ENCODE assay signal across 12 cellular contexts in genomic region chr11:189200-189783, GRCh38. TPM values are rescaled to one million over a fixed set of nuclear protein-coding genes. Genes with fewer than 3 reads are reported as not detected.
DNase-seq lines count a peak whose midpoint lies in the region; ATAC-seq and TF ChIP-seq lines count a peak whose summit lies in the region.
"Not testable (repeated sequence)": the region's sequence is repeated elsewhere in the genome, so short reads cannot be mapped to it uniquely, and the experiment has no call there.
"Had no signal": no experiment of that assay in that cellular context is flagged by ENCODE, and none has a peak within 500 bp of the region (broad histone marks: within the 10 kb centered on the region; RNA-seq: fewer than 3 reads in every experiment).

No MANE protein-coding gene starts in this region.

- intact Hi-C loops in activated CD4-positive, alpha-beta T cell treated with anti-CD3 and anti-CD28 coated beads for 36 hours (cut with DNase I, micrococcal nuclease); right cardiac atrium (cut with DNase I); ovary (cut with DNase I); aorta (cut with DNase I): not testable (repeated sequence)

- not testable (repeated sequence) for H3K4me3 ChIP-seq in GM12864 (ENCODE audit: low read depth, low read length); right cardiac atrium (ENCODE audit: low read length); ovary; aorta (ENCODE audit: low read length in 2 of 2)

- H3K4me1 Mint-ChIP-seq in activated CD4-positive, alpha-beta T cell treated with anti-CD3 and anti-CD28 coated beads for 36 hours = peaks cover 12% of the 10 kb centered on the region

- TF ChIP-seq EP300 in ovary (IDR thresholded peaks at IDR 0.05) = not testable (repeated sequence)

- POLR2A ChIA-PET in activated CD4-positive, alpha-beta T cell treated with anti-CD3 and anti-CD28 coated beads for 36 hours (lab: Charles Lee) = interaction anchor here (0.7 kb wide), 1 partner anchor 18 kb away, joined by 5 read pairs; the partner anchor contains the start of genes BET1L and RIC8A

- not testable (repeated sequence) for DNase-seq in GM12864 (ENCODE audit: low read depth)
- peak; percentile 15 for DNase-seq in activated CD4-positive, alpha-beta T cell treated with anti-CD3 and anti-CD28 coated beads for 36 hours
- peak; percentile 26 for DNase-seq in cerebellar cortex (ENCODE audit: low spot score)
- peak; percentile 15 to 65 (median 61) for DNase-seq in right cardiac atrium
- peak in 3 of 5 donors; percentile 13 to 50 (median 18) for DNase-seq in ovary
- peak; percentile 42 to 57 for DNase-seq in aorta

- not testable (repeated sequence) for H3K9me3 Mint-ChIP-seq in activated CD4-positive, alpha-beta T cell treated with anti-CD3 and anti-CD28 coated beads for 36 hours (ENCODE audit: low read depth)

- H3K27ac ChIP-seq in right cardiac atrium (ENCODE audit: low read length); ovary; aorta (ENCODE audit: low read depth in 1 of 2, low read length in 2 of 2): not testable (repeated sequence)

- H3K27me3 Mint-ChIP-seq in activated CD4-positive, alpha-beta T cell treated with anti-CD3 and anti-CD28 coated beads for 36 hours = not testable (repeated sequence)

- 83% methylated on average over 38 of the region's 55 CpGs for WGBS in right cardiac atrium
- WGBS in ovary, 3 donors = 82 to 83% (median 83%) methylated on average over 40 to 51 of the region's 55 CpGs
- WGBS in aorta, 2 donors = 75 to 79% methylated on average over 37 to 41 of the region's 55 CpGs

- H3K36me3 Mint-ChIP-seq in activated CD4-positive, alpha-beta T cell treated with anti-CD3 and anti-CD28 coated beads for 36 hours (ENCODE audit: low read depth) = not testable (repeated sequence)

- not testable (repeated sequence) for H3K9me3 ChIP-seq in right cardiac atrium (ENCODE audit: control insufficient read depth, low read length); ovary; aorta (ENCODE audit: control insufficient read depth, low read length)

- CTCF ChIA-PET in activated CD4-positive, alpha-beta T cell treated with anti-CD3 and anti-CD28 coated beads for 36 hours (lab: Charles Lee) = not testable (repeated sequence)

- TF ChIP-seq CTCF in GM12864 (IDR thresholded peaks at IDR 0.05; ENCODE audit: low read depth, low read length, missing control alignments) = peak; percentile 11
- not testable (repeated sequence) for TF ChIP-seq CTCF in ovary (IDR thresholded peaks at IDR 0.05)

- H3K27ac Mint-ChIP-seq in activated CD4-positive, alpha-beta T cell treated with anti-CD3 and anti-CD28 coated beads for 36 hours = not testable (repeated sequence)

- TF ChIP-seq POLR2A in ovary (IDR thresholded peaks at IDR 0.05) = not testable (repeated sequence)

- not testable (repeated sequence) for H3K4me3 Mint-ChIP-seq in activated CD4-positive, alpha-beta T cell treated with anti-CD3 and anti-CD28 coated beads for 36 hours

- peak; percentile 9 for ATAC-seq in GM21526 (IDR thresholded peaks at IDR 0.05; ENCODE audit: low FRiP score, unreplicated experiment)
- peak; percentile 2 for ATAC-seq in HG03175 (IDR thresholded peaks at IDR 0.05; ENCODE audit: unreplicated experiment)
- ATAC-seq in activated CD4-positive, alpha-beta T cell treated with anti-CD3 and anti-CD28 coated beads for 36 hours = not testable (repeated sequence)
- peak; percentile 73 to 79 for ATAC-seq in right cardiac atrium
- peak; percentile 80 for ATAC-seq in aorta (ENCODE audit: low FRiP score)

- H3K4me1 ChIP-seq in right cardiac atrium (ENCODE audit: control insufficient read depth, insufficient read depth, low read length); ovary (ENCODE audit: insufficient read depth); aorta (ENCODE audit: control insufficient read depth in 1 of 2, insufficient read depth in 2 of 2, low read length in 2 of 2): not testable (repeated sequence)

- not testable (repeated sequence) for H3K36me3 ChIP-seq in ovary; aorta (ENCODE audit: control insufficient read depth in 1 of 2, insufficient read depth in 2 of 2, low read length in 1 of 2)

- H3K27me3 ChIP-seq in right cardiac atrium (ENCODE audit: control insufficient read depth, insufficient read depth); ovary; aorta (ENCODE audit: control insufficient read depth in 1 of 2, insufficient read depth in 2 of 2, low read length in 1 of 2): not testable (repeated sequence)

RNA-seq across cellular contexts. Expression of gene SCGB1C1, which starts 3.6 kb away (rescaled TPM):
- not detected for total RNA-seq in activated CD4-positive, alpha-beta T cell treated with anti-CD3 and anti-CD28 coated beads for 36 hours
- not detected for total RNA-seq in right cardiac atrium
- not detected for polyA plus RNA-seq in right cardiac atrium
- not detected for total RNA-seq in ovary
- not detected for polyA plus RNA-seq in ovary
- total RNA-seq in aorta = not detected
- polyA plus RNA-seq in aorta = not detected
- total RNA-seq: activated T-cell treated with anti-CD3 and anti-CD28 coated beads, Interleukin-2, amount 50 U/mL, for 4 hours; left ventricle myocardium inferior; pulmonary artery endothelial cell had no signal
- polyA plus RNA-seq: SK-N-SH had no signal

RNA-seq across cellular contexts. Expression of gene BET1L, which starts 17.9 kb away (rescaled TPM):
- 10 to 100 TPM; 45.5 to 49.4 TPM for total RNA-seq in activated CD4-positive, alpha-beta T cell treated with anti-CD3 and anti-CD28 coated beads for 36 hours
- total RNA-seq in right cardiac atrium = 10 to 100 TPM; 27.1 to 39.9 (median 35.5) TPM
- 20.9 TPM for polyA plus RNA-seq in right cardiac atrium
- 10 to 100 TPM; 24.6 to 76.6 (median 65.5) TPM for total RNA-seq in ovary
- 10 to 100 TPM; 38.9 to 51.6 TPM for polyA plus RNA-seq in ovary
- 10 to 100 TPM; 50.3 to 55.4 TPM for total RNA-seq in aorta
- 10 to 100 TPM; 24.0 to 40.1 TPM for polyA plus RNA-seq in aorta

RNA-seq across cellular contexts. Expression of gene RIC8A, which starts 18.2 kb away (rescaled TPM):
- total RNA-seq in activated CD4-positive, alpha-beta T cell treated with anti-CD3 and anti-CD28 coated beads for 36 hours = 100 to 1,000 TPM; 104 to 124 TPM
- total RNA-seq in right cardiac atrium = 10 to 100 TPM; 52.4 to 80.6 (median 58.5) TPM
- 42.4 TPM for polyA plus RNA-seq in right cardiac atrium
- total RNA-seq in ovary = 100 to 1,000 TPM in 1 of 7 donors, 10 to 100 TPM in 6; 53.4 to 119 (median 87.4) TPM
- 10 to 100 TPM; 33.6 to 56.4 TPM for polyA plus RNA-seq in ovary
- 10 to 100 TPM; 70.1 to 77.3 TPM for total RNA-seq in aorta
- polyA plus RNA-seq in aorta = 10 to 100 TPM; 30.6 to 65.6 TPM

RNA-seq across cellular contexts. Expression of gene SIRT3, which starts 46.9 kb away (rescaled TPM):
- total RNA-seq in activated CD4-positive, alpha-beta T cell treated with anti-CD3 and anti-CD28 coated beads for 36 hours = 10 to 100 TPM; 19.6 to 23.3 TPM
- total RNA-seq in right cardiac atrium (10 to 100 TPM; 18.5 to 32.5 (median 27.1) TPM), ovary (10 to 100 TPM; 11.1 to 24.4 (median 22.7) TPM), aorta (10 to 100 TPM in 1 of 2 donors, 1 to 10 TPM in 1; 8.6 to 17.6 TPM)
- polyA plus RNA-seq in right cardiac atrium (23.9 TPM), ovary (10 to 100 TPM; 17.4 to 21.5 TPM), aorta (10 to 100 TPM; 14.8 to 24.8 TPM)

RNA-seq across cellular contexts. Expression of gene PSMD13, which starts 47.5 kb away (rescaled TPM):
- total RNA-seq in activated CD4-positive, alpha-beta T cell treated with anti-CD3 and anti-CD28 coated beads for 36 hours = 100 to 1,000 TPM; 134 to 212 TPM
- 10 to 100 TPM; 76.8 to 92.9 (median 85.9) TPM for total RNA-seq in right cardiac atrium
- polyA plus RNA-seq in right cardiac atrium = 106 TPM
- total RNA-seq in ovary = 10 to 100 TPM; 66.2 to 80.1 (median 75.8) TPM
- polyA plus RNA-seq in ovary = 10 to 100 TPM; 74.9 to 88.9 TPM
- 10 to 100 TPM; 75.4 to 80.9 TPM for total RNA-seq in aorta
- polyA plus RNA-seq in aorta = 100 to 1,000 TPM in 1 of 2 donors, 10 to 100 TPM in 1; 70.9 to 123 TPM
